1 cellular context compared by ENCODE assay signal in the genomic region with DNA sequence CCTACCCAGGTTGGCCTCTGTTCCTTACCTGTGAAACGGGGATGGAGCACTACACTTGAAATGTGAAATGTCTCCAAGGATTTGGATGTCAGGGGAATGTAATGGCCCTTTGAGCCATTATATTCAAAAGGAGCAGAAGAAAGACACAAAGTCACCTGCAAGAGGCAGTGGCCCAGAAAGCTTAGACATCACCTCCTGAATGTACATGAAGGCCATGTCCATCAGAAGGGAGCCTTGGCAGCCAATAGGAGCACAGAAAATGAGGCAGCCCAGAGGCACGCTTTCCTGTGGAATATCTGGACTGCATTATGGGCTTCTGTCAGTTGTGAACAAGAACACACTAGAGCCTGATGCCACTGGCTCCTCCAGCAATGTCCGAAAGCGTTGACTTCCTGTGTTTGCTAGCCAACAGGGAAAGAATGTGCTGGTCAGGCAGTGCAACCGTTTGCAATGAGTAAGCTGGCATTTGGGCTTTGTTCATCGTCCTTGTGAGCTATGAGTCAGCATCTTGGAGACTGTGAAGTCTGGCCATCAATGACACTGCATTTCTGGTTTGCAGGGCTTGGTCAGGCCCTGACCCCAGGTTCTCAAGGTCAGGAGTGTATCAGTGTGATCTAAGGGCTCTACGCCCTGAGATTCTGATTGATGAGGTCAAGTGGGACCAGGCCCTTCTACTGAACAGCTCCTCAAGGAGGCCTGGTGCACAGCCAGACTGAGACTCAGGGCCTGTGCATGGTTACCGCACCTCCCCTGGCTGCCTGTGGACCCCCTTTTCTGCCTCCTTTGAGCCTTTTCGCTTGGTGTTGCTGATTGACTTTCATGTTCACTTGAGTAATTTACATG.
A peak's percentile ranks its signal among the peaks of the same experiment; 100 is the strongest.
TF ChIP-seq lines count a peak whose summit lies in the region.

No MANE protein-coding gene starts in this region.

TF ChIP-seq in A549, 52 proteins besides CTCF, POLR2A, EP300 and RAD21 (continued from another document):
- TF ChIP-seq CHD4 (IDR thresholded peaks at IDR 0.05; ENCODE audit: borderline replicate concordance) (no peak), CBX8 (IDR thresholded peaks at IDR 0.05) (no peak), HOXA7 (CRISPR knock-in tag; IDR thresholded peaks at IDR 0.05) (0 out of 2 replicates have a peak, but pooled peaks have one; percentile 54), TP53 (CRISPR knock-in tag; IDR thresholded peaks at IDR 0.05) (0 out of 2 replicates have a peak, but pooled peaks have one; percentile 36), RNF2 (IDR thresholded peaks at IDR 0.05; ENCODE audit: borderline replicate concordance, low read depth) (no peak), FOSL2 (IDR thresholded peaks at IDR 0.05) (peak; percentile 85), FOSL2 (CRISPR knock-in tag; IDR thresholded peaks at IDR 0.05) (peak; percentile 97), RARB (CRISPR knock-in tag; IDR thresholded peaks at IDR 0.05) (no peak), NR3C1 (IDR thresholded peaks at IDR 0.05) (no peak), MAFK (IDR thresholded peaks at IDR 0.05; ENCODE audit: partially characterized antibody) (peak; percentile 100), CBX2 (IDR thresholded peaks at IDR 0.05; ENCODE audit: borderline replicate concordance, low read depth) (no peak), ZC3H11A (IDR thresholded peaks at IDR 0.05) (no peak), ZNF302 (CRISPR knock-in tag; IDR thresholded peaks at IDR 0.05) (peak; percentile 69; the same call in 1 of the 2 replicates), ZSCAN20 (CRISPR knock-in tag; IDR thresholded peaks at IDR 0.05) (no peak), MYC (IDR thresholded peaks at IDR 0.05; ENCODE audit: borderline replicate concordance, low read length) (no peak), HDAC2 (IDR thresholded peaks at IDR 0.05) (no peak), ESRRA (IDR thresholded peaks at IDR 0.05; ENCODE audit: borderline replicate concordance, low read length) (peak; percentile 95), HEYL (CRISPR knock-in tag; IDR thresholded peaks at IDR 0.05) (0 out of 2 replicates have a peak, but pooled peaks have one; percentile 14)
- TF ChIP-seq, protein P1, sequence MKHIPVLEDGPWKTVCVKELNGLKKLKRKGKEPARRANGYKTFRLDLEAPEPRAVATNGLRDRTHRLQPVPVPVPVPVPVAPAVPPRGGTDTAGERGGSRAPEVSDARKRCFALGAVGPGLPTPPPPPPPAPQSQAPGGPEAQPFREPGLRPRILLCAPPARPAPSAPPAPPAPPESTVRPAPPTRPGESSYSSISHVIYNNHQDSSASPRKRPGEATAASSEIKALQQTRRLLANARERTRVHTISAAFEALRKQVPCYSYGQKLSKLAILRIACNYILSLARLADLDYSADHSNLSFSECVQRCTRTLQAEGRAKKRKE (CRISPR knock-in tag; IDR thresholded peaks at IDR 0.05; ENCODE audit: low read depth), result peak; percentile 91
TF ChIP-seq in A549: peak in this region for 22.
